ENCODE assay signal across 1 cellular context in genomic region chr22:41832553-41833368, GRCh38.
TF ChIP-seq lines count a peak whose summit lies in the region.

Gene SREBF2, plus strand, starts transcription at chr22:41833105. Its CDS starts 166 bp downstream, at chr22:41833271.

TF ChIP-seq in HCT116, 20 proteins besides CTCF, POLR2A, EP300 and RAD21 (continued from another document):
- TF ChIP-seq REST (IDR thresholded peaks at IDR 0.05; ENCODE audit: low read depth), result no peak
- peak; percentile 98 for TF ChIP-seq SP1 (IDR thresholded peaks at IDR 0.05; ENCODE audit: low read depth)
- TF ChIP-seq CEBPB (IDR thresholded peaks at IDR 0.05; ENCODE audit: low read depth), result no peak; the same call in none of the 2 replicates
- TF ChIP-seq EZH2 (IDR thresholded peaks at IDR 0.05), result no peak
